2 cellular contexts compared by ENCODE assay signal in the genomic region with DNA sequence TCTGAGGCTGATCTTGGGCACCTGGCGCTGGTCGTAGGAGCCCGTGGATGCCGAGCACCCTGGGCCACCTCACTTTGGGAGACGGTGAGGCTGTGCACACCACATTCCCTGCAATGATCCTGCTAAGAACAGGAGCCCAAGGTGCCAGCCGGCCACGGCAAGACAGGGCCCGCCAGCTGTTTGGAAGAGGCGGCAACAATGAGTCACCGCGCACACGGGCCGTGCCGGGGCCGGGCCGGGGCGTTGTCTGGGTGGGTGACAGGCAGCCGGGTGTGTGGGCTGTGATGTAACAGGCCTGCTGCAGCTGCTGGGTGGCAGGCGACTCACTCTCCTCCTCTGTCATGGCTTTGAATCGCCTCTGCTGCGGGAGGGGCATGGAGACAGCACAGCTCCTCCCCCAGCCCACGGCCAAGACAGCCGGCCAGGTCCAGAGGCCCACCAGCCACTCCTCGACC.
TF ChIP-seq lines count a peak whose summit lies in the region.

No MANE protein-coding gene starts in this region.

TF ChIP-seq in K562, 482 proteins besides CTCF, POLR2A, EP300 and RAD21 (continued from another document and continues in another):
- TF ChIP-seq, protein P1, sequence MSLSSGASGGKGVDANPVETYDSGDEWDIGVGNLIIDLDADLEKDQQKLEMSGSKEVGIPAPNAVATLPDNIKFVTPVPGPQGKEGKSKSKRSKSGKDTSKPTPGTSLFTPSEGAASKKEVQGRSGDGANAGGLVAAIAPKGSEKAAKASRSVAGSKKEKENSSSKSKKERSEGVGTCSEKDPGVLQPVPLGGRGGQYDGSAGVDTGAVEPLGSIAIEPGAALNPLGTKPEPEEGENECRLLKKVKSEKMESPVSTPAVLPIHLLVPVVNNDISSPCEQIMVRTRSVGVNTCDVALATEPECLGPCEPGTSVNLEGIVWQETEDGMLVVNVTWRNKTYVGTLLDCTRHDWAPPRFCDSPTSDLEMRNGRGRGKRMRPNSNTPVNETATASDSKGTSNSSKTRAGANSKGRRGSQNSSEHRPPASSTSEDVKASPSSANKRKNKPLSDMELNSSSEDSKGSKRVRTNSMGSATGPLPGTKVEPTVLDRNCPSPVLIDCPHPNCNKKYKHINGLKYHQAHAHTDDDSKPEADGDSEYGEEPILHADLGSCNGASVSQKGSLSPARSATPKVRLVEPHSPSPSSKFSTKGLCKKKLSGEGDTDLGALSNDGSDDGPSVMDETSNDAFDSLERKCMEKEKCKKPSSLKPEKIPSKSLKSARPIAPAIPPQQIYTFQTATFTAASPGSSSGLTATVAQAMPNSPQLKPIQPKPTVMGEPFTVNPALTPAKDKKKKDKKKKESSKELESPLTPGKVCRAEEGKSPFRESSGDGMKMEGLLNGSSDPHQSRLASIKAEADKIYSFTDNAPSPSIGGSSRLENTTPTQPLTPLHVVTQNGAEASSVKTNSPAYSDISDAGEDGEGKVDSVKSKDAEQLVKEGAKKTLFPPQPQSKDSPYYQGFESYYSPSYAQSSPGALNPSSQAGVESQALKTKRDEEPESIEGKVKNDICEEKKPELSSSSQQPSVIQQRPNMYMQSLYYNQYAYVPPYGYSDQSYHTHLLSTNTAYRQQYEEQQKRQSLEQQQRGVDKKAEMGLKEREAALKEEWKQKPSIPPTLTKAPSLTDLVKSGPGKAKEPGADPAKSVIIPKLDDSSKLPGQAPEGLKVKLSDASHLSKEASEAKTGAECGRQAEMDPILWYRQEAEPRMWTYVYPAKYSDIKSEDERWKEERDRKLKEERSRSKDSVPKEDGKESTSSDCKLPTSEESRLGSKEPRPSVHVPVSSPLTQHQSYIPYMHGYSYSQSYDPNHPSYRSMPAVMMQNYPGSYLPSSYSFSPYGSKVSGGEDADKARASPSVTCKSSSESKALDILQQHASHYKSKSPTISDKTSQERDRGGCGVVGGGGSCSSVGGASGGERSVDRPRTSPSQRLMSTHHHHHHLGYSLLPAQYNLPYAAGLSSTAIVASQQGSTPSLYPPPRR (CRISPR knock-in tag; IDR thresholded peaks at IDR 0.05; ENCODE audit: borderline replicate concordance): 0 out of 2 replicates have a peak, but pooled peaks have one; percentile 27
- no peak for TF ChIP-seq FOXJ2 (tag; IDR thresholded peaks at IDR 0.05)
- TF ChIP-seq, protein P2, sequence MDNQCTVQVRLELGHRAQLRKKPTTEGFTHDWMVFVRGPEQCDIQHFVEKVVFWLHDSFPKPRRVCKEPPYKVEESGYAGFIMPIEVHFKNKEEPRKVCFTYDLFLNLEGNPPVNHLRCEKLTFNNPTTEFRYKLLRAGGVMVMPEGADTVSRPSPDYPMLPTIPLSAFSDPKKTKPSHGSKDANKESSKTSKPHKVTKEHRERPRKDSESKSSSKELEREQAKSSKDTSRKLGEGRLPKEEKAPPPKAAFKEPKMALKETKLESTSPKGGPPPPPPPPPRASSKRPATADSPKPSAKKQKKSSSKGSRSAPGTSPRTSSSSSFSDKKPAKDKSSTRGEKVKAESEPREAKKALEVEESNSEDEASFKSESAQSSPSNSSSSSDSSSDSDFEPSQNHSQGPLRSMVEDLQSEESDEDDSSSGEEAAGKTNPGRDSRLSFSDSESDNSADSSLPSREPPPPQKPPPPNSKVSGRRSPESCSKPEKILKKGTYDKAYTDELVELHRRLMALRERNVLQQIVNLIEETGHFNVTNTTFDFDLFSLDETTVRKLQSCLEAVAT (IDR thresholded peaks at IDR 0.05): no peak
- TF ChIP-seq ZNF197 (CRISPR knock-in tag; IDR thresholded peaks at IDR 0.05; ENCODE audit: low read depth): no peak
- no peak for TF ChIP-seq HDAC2 (IDR thresholded peaks at IDR 0.05)
- peak; percentile 29; the same call in 1 of the 2 replicates for TF ChIP-seq POLR2AphosphoS5 (IDR thresholded peaks at IDR 0.05; ENCODE audit: control insufficient read depth, insufficient read depth, low read depth, low read length)
- TF ChIP-seq ZNF316 (IDR thresholded peaks at IDR 0.05): no peak
- 0 out of 4 replicates have a peak, but pooled peaks of 1 of the 2 experiments have one; percentile 21 for TF ChIP-seq FOXK2 (conservative IDR thresholded peaks at IDR 0.05 in 1 of 2, IDR thresholded peaks at IDR 0.05 in 1 of 2; ENCODE audit: low read depth in 2 of 2)
- peak; percentile 77; the same call in 1 of the 2 replicates for TF ChIP-seq ATF7 (IDR thresholded peaks at IDR 0.05)
- TF ChIP-seq, protein P3, sequence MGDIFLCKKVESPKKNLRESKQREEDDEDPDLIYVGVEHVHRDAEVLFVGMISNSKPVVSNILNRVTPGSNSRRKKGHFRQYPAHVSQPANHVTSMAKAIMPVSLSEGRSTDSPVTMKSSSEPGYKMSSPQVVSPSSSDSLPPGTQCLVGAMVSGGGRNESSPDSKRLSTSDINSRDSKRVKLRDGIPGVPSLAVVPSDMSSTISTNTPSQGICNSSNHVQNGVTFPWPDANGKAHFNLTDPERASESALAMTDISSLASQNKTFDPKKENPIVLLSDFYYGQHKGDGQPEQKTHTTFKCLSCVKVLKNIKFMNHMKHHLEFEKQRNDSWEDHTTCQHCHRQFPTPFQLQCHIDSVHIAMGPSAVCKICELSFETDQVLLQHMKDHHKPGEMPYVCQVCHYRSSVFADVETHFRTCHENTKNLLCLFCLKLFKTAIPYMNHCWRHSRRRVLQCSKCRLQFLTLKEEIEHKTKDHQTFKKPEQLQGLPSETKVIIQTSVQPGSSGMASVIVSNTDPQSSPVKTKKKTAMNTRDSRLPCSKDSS (IDR thresholded peaks at IDR 0.05; ENCODE audit: low read depth, partially characterized antibody): no peak
- TF ChIP-seq DPF2 (IDR thresholded peaks at IDR 0.05): peak; percentile 66; the same call in 1 of the 2 replicates
- TF ChIP-seq MCM5 (IDR thresholded peaks at IDR 0.05; ENCODE audit: low read depth): no peak
- peak; percentile 28; the same call in 1 of the 2 replicates for TF ChIP-seq SMAD4 (CRISPR knock-in tag; conservative IDR thresholded peaks at IDR 0.05)
- TF ChIP-seq CBFA2T3 (IDR thresholded peaks at IDR 0.05): peak; percentile 78
- TF ChIP-seq POLR3A (IDR thresholded peaks at IDR 0.05; ENCODE audit: borderline replicate concordance, extremely low read depth, insufficient read depth, insufficient read length): no peak
- TF ChIP-seq KAT7 (CRISPR knock-in tag; IDR thresholded peaks at IDR 0.05; ENCODE audit: borderline replicate concordance): no peak
- peak; percentile 29; the same call in 1 of the 2 replicates for TF ChIP-seq SMARCA4 (IDR thresholded peaks at IDR 0.05)
- no peak for TF ChIP-seq KDM5B (IDR thresholded peaks at IDR 0.05; ENCODE audit: insufficient replicate concordance, low read depth, low read length)
- TF ChIP-seq, protein P4, sequence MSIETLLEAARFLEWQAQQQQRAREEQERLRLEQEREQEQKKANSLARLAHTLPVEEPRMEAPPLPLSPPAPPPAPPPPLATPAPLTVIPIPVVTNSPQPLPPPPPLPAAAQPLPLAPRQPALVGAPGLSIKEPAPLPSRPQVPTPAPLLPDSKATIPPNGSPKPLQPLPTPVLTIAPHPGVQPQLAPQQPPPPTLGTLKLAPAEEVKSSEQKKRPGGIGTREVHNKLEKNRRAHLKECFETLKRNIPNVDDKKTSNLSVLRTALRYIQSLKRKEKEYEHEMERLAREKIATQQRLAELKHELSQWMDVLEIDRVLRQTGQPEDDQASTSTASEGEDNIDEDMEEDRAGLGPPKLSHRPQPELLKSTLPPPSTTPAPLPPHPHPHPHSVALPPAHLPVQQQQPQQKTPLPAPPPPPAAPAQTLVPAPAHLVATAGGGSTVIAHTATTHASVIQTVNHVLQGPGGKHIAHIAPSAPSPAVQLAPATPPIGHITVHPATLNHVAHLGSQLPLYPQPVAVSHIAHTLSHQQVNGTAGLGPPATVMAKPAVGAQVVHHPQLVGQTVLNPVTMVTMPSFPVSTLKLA (conservative IDR thresholded peaks at IDR 0.05): peak; percentile 63 to 84; a peak in 3 of 4 replicates
- TF ChIP-seq DDX20 (tag; IDR thresholded peaks at IDR 0.05; ENCODE audit: low read depth): no peak

TF ChIP-seq in HepG2, 621 proteins besides CTCF, POLR2A, EP300 and RAD21 (continued from another document and continues in another):
- TF ChIP-seq, protein P5, sequence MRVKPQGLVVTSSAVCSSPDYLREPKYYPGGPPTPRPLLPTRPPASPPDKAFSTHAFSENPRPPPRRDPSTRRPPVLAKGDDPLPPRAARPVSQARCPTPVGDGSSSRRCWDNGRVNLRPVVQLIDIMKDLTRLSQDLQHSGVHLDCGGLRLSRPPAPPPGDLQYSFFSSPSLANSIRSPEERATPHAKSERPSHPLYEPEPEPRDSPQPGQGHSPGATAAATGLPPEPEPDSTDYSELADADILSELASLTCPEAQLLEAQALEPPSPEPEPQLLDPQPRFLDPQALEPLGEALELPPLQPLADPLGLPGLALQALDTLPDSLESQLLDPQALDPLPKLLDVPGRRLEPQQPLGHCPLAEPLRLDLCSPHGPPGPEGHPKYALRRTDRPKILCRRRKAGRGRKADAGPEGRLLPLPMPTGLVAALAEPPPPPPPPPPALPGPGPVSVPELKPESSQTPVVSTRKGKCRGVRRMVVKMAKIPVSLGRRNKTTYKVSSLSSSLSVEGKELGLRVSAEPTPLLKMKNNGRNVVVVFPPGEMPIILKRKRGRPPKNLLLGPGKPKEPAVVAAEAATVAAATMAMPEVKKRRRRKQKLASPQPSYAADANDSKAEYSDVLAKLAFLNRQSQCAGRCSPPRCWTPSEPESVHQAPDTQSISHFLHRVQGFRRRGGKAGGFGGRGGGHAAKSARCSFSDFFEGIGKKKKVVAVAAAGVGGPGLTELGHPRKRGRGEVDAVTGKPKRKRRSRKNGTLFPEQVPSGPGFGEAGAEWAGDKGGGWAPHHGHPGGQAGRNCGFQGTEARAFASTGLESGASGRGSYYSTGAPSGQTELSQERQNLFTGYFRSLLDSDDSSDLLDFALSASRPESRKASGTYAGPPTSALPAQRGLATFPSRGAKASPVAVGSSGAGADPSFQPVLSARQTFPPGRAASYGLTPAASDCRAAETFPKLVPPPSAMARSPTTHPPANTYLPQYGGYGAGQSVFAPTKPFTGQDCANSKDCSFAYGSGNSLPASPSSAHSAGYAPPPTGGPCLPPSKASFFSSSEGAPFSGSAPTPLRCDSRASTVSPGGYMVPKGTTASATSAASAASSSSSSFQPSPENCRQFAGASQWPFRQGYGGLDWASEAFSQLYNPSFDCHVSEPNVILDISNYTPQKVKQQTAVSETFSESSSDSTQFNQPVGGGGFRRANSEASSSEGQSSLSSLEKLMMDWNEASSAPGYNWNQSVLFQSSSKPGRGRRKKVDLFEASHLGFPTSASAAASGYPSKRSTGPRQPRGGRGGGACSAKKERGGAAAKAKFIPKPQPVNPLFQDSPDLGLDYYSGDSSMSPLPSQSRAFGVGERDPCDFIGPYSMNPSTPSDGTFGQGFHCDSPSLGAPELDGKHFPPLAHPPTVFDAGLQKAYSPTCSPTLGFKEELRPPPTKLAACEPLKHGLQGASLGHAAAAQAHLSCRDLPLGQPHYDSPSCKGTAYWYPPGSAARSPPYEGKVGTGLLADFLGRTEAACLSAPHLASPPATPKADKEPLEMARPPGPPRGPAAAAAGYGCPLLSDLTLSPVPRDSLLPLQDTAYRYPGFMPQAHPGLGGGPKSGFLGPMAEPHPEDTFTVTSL (CRISPR knock-in tag; IDR thresholded peaks at IDR 0.05; ENCODE audit: borderline replicate concordance): 0 out of 2 replicates have a peak, but pooled peaks have one; percentile 36
- TF ChIP-seq, protein P6, sequence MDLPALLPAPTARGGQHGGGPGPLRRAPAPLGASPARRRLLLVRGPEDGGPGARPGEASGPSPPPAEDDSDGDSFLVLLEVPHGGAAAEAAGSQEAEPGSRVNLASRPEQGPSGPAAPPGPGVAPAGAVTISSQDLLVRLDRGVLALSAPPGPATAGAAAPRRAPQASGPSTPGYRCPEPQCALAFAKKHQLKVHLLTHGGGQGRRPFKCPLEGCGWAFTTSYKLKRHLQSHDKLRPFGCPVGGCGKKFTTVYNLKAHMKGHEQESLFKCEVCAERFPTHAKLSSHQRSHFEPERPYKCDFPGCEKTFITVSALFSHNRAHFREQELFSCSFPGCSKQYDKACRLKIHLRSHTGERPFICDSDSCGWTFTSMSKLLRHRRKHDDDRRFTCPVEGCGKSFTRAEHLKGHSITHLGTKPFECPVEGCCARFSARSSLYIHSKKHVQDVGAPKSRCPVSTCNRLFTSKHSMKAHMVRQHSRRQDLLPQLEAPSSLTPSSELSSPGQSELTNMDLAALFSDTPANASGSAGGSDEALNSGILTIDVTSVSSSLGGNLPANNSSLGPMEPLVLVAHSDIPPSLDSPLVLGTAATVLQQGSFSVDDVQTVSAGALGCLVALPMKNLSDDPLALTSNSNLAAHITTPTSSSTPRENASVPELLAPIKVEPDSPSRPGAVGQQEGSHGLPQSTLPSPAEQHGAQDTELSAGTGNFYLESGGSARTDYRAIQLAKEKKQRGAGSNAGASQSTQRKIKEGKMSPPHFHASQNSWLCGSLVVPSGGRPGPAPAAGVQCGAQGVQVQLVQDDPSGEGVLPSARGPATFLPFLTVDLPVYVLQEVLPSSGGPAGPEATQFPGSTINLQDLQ (CRISPR knock-in tag; IDR thresholded peaks at IDR 0.05): 0 out of 2 replicates have a peak, but pooled peaks have one; percentile 53
- TF ChIP-seq ZNF598 (CRISPR knock-in tag; IDR thresholded peaks at IDR 0.05; ENCODE audit: borderline replicate concordance) (0 out of 2 replicates have a peak, but pooled peaks have one; percentile 51), ZNF670 (CRISPR knock-in tag; IDR thresholded peaks at IDR 0.05; ENCODE audit: borderline replicate concordance) (no peak), SP5 (CRISPR knock-in tag; IDR thresholded peaks at IDR 0.05; ENCODE audit: borderline replicate concordance, low read depth) (peak; percentile 20; the same call in 1 of the 2 replicates), FOXA3 (CRISPR knock-in tag; IDR thresholded peaks at IDR 0.05) (peak; percentile 45; the same call in 1 of the 2 replicates), JARID2 (CRISPR knock-in tag; IDR thresholded peaks at IDR 0.05; ENCODE audit: insufficient replicate concordance) (no peak), ZNF350 (CRISPR knock-in tag; IDR thresholded peaks at IDR 0.05; ENCODE audit: borderline replicate concordance, low read depth) (peak; percentile 35; the same call in 1 of the 2 replicates)
- TF ChIP-seq, protein P7, sequence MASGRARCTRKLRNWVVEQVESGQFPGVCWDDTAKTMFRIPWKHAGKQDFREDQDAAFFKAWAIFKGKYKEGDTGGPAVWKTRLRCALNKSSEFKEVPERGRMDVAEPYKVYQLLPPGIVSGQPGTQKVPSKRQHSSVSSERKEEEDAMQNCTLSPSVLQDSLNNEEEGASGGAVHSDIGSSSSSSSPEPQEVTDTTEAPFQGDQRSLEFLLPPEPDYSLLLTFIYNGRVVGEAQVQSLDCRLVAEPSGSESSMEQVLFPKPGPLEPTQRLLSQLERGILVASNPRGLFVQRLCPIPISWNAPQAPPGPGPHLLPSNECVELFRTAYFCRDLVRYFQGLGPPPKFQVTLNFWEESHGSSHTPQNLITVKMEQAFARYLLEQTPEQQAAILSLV (CRISPR knock-in tag; IDR thresholded peaks at IDR 0.05; ENCODE audit: borderline replicate concordance): no peak
